Comparison of ENCODE assay signal across 6 cellular contexts in the genomic region with DNA sequence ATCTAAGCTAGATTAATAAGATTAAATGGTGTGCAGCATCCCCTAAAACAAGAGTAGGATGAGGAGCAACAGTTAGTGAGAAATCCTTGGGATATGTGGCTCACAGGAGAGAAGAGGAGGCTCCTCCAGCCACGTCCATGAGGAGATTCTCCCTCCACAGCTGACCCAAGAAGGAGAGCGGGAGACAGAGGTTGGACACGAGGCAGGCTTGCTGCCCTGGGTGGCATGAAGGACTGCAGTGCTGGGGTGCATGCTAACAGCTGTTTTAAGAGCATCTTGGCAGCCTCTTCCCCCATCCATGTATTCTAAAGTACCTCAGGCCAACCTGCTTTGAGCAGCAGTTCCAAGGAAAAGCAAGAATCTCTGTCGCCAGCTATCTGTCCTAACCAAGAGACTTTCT.
"Had no signal": no experiment of that assay in that cellular context is flagged by ENCODE, and none has a peak within 500 bp of the region (broad histone marks: within the 10 kb centered on the region; RNA-seq: fewer than 3 reads in every experiment).

No MANE protein-coding gene starts in this region.

- H3K4me3 ChIP-seq: K562 had no signal

- H3K9me3 Mint-ChIP-seq: IgD-negative memory B cell had no signal

- ATAC-seq: HepG2, K562 had no signal

- H3K4me3 Mint-ChIP-seq: IgD-negative memory B cell had no signal

- H3K36me3 Mint-ChIP-seq: IgD-negative memory B cell had no signal

- DNase-seq: IMR-90, KBM-7 had no signal

- H3K27ac Mint-ChIP-seq: IgD-negative memory B cell had no signal

- H3K27ac ChIP-seq: HL-60 had no signal
